ENCODE assay signal across 8 cellular contexts in the genomic region with DNA sequence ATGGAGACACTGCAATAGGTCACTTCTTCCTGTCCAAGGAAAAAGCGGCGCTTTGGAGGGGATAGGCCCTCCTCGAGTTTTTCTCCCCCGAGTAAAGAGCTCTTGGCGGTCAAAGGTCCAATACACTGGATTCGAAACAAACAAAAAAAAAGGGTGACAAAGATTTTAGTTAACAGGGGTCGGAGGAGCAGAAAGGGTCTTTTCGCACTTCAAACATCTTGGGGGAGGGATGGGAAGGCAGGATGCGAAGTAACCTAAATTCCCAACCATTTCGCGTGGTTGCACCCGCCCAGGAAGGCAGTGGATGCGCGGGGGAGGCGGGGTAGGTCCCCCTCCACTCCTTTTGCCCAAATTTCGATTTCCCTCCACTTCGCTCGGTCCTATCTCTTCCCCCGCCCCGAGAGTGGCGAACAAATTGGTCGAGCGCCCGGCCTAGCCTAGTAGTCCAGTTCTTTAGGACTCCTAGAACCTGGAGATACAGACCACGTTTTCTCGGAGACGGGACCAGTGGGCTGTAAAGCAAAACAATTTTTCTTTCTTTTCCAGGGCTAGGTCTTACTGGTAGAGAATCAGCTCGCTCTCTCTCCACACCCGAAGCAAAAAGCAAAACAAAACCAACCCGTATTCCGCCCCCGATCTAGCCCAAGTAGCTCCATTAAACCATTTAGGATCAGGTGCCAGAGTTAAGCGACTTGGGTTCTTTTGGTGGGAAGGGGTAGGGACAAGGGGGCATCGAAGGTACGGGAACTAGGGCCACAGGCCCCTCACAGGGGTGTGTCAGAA. TPM values are rescaled to one million over a fixed set of nuclear protein-coding genes. Genes with fewer than 3 reads are reported as not detected.
A peak's percentile ranks its signal among the peaks of the same experiment; 100 is the strongest.
DNase-seq lines count a peak whose midpoint lies in the region; ATAC-seq and TF ChIP-seq lines count a peak whose summit lies in the region.

No MANE protein-coding gene starts in this region.

- peak overlapping the region; percentile 11 for H2BK120ac ChIP-seq in trophoblast cell (ENCODE audit: insufficient read depth, low read length, poor library complexity)

- H3K27ac ChIP-seq in adipose tissue (ENCODE audit: low read depth, low read length) (peak overlapping the region; percentile 38), left ventricle myocardium inferior (replicated peaks) (peak overlapping the region; percentile 98), trophoblast cell (ENCODE audit: low read depth, low read length) (no peak overlapping the region)

- peak overlapping the region; percentile 40 for H3K18ac ChIP-seq in trophoblast cell (ENCODE audit: low read length)

- H2BK5ac ChIP-seq in trophoblast cell (ENCODE audit: low read depth, low read length, poor library complexity), result peak overlapping the region; percentile 42

- no peak for ATAC-seq in GM21381 (IDR thresholded peaks at IDR 0.05; ENCODE audit: unreplicated experiment)

- H3K9ac ChIP-seq in trophoblast cell (ENCODE audit: low read length), result peak overlapping the region; percentile 68

- TF ChIP-seq CTCF in left ventricle myocardium inferior (IDR thresholded peaks at IDR 0.05; ENCODE audit: borderline replicate concordance), result no peak

- peak overlapping the region; percentile 60 for H3K14ac ChIP-seq in trophoblast cell (ENCODE audit: low read length)

- H3K79me2 ChIP-seq in trophoblast cell (ENCODE audit: control insufficient read depth, insufficient read depth, low read length, poor library complexity), result peaks cover 11% of the 10 kb centered on the region

- H4K12ac ChIP-seq in trophoblast cell (ENCODE audit: low read depth, low read length), result peak overlapping the region; percentile 36

- intact Hi-C loops in left ventricle myocardium inferior (cut with micrococcal nuclease), result no loop called here

- no peak overlapping the region for H2AK5ac ChIP-seq in trophoblast cell (ENCODE audit: low read length)

- H3K79me1 ChIP-seq in trophoblast cell (ENCODE audit: low read length), result peaks cover 18% of the 10 kb centered on the region

- H3K9me3 ChIP-seq in left ventricle myocardium inferior (replicated peaks) (no peaks in the 10 kb centered on the region), trophoblast cell (ENCODE audit: insufficient read depth, low read depth, low read length) (no peaks in the 10 kb centered on the region)

- H3K27me3 ChIP-seq in left ventricle myocardium inferior (ENCODE audit: low read depth), result no peaks in the 10 kb centered on the region
- no peaks in the 10 kb centered on the region for H3K27me3 ChIP-seq in trophoblast cell (ENCODE audit: insufficient read depth, low read length)

- peak overlapping the region; percentile 35 for H4K91ac ChIP-seq in trophoblast cell (ENCODE audit: low read depth, low read length)

- DNase-seq in stimulated activated CD4-positive, alpha-beta T cell treated with anti-CD3 and anti-CD28 coated beads, Interleukin-12 subunit alpha, Interleukin-12 subunit beta, amount 100 ng/mL, for 4 hours, result peak; percentile 2
- no peak for DNase-seq in stimulated activated CD4-positive, alpha-beta T cell treated with anti-CD3 and anti-CD28 coated beads, Interleukin-4, amount 100 ng/mL, for 4 hours
- peak; percentile 73 for DNase-seq in NCI-H69 (lab: John Stamatoyannopoulos, UW)
- peak; percentile 50 for DNase-seq in left ventricle myocardium inferior
- peak; percentile 0 to 32 for DNase-seq in trophoblast cell
- DNase-seq in HuH-7 (ENCODE audit: low spot score), result no peak

- H3K4me3 ChIP-seq in left ventricle myocardium inferior (peak overlapping the region; percentile 84), trophoblast cell (ENCODE audit: low read depth, low read length) (peak overlapping the region; percentile 81)

- H3K23ac ChIP-seq in trophoblast cell (ENCODE audit: low read length), result no peak overlapping the region

- H3K36me3 ChIP-seq in left ventricle myocardium inferior (no peaks in the 10 kb centered on the region), trophoblast cell (ENCODE audit: control insufficient read depth in 1 of 2, insufficient read depth in 2 of 2, low read length in 2 of 2) (no peaks in the 10 kb centered on the region)

- H3K4me1 ChIP-seq in left ventricle myocardium inferior (peaks cover 11% of the 10 kb centered on the region), trophoblast cell (ENCODE audit: control insufficient read depth in 1 of 2, insufficient read depth in 2 of 2, low read length in 2 of 2) (no peaks in the 10 kb centered on the region)

- H3K4me2 ChIP-seq in trophoblast cell (ENCODE audit: low read length), result peak overlapping the region; percentile 80

- H2BK12ac ChIP-seq in trophoblast cell (ENCODE audit: low read length), result no peak overlapping the region

- H3K4ac ChIP-seq in trophoblast cell (ENCODE audit: low read depth, low read length), result peak overlapping the region; percentile 59

- H4K8ac ChIP-seq in trophoblast cell (ENCODE audit: low read depth, low read length), result peak overlapping the region; percentile 22

- 0 to 35% (median 2%) methylated on average over 34 to 35 of the region's 35 CpGs for WGBS in adipose tissue, 3 donors
- no CpG with 5 or more reads among the region's 35 CpGs for WGBS in trophoblast cell (ENCODE audit: extremely low coverage, insufficient coverage, insufficient read length)

- H2AFZ ChIP-seq in trophoblast cell (ENCODE audit: insufficient read depth, low read length, poor library complexity), result peak overlapping the region; percentile 58

RNA-seq across cellular contexts. Expression of a gene that starts 2.0 kb away (rescaled TPM):
- polyA plus RNA-seq in adipose tissue, result 10 to 100 TPM; 15.6 to 35.3 (median 20.1) TPM
- total RNA-seq in left ventricle myocardium inferior, result 29.3 TPM
- polyA plus RNA-seq in trophoblast cell (2013), result 42.8 and 42.9 TPM in 2 replicates

Comparison
In these comparisons a context has a peak if more than half of its experiments do, and no peak if none do; other contexts are left out.
1. DNase-seq: peak in stimulated activated CD4-positive, alpha-beta T cell treated with anti-CD3 and anti-CD28 coated beads, Interleukin-12 subunit alpha, Interleukin-12 subunit beta, amount 100 ng/mL, for 4 hours (single experiment), NCI-H69 (single experiment), left ventricle myocardium inferior (single experiment) and trophoblast cell (2 of 2); none in stimulated activated CD4-positive, alpha-beta T cell treated with anti-CD3 and anti-CD28 coated beads, Interleukin-4, amount 100 ng/mL, for 4 hours (0 of 2) and HuH-7 (single experiment).